Comparison of ENCODE assay signal across 14 cellular contexts in the genomic region with DNA sequence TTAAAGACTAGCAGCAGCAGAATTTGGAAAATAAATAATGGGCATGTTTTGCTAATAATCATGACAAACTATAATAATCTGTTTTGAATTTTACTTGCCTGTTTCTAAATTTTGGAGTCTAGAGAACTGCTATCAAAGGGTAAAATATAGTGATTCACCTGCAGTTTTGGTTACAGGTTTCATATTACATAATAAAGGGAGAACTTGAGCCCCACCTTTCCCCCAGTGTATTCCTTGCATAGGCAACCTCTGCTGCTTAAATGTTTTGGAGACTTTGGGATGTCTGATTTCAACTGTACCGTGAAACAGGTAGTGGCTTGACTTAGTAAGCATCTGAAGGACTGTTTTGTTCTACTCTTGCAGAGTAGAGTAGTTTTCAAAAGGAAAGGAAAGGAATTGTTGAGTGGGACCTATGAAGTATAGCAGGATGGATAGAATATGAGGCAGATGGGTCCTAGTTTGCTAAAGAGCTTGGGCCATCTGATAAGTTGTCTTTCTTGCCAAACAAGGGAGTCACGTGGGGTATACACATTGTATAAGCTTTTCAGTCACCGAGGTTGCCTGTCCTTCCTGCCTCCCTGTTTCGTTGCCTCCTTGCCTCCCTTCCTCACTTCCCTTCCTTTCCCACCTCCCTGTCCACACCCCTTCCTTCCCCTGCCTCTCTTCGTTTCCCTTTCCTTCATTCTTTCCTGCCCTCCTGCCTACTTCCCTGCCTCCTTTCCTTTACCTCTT. TPM values are rescaled to one million over a fixed set of nuclear protein-coding genes. Genes with fewer than 3 reads are reported as not detected.
DNase-seq lines count a peak whose midpoint lies in the region; ATAC-seq and TF ChIP-seq lines count a peak whose summit lies in the region.
"Had no signal": no experiment of that assay in that cellular context is flagged by ENCODE, and none has a peak within 500 bp of the region (broad histone marks: within the 10 kb centered on the region; RNA-seq: fewer than 3 reads in every experiment).

No MANE protein-coding gene starts in this region.

- H2AFZ ChIP-seq in PC-3 (ENCODE audit: low read length), result no peak overlapping the region

- peak overlapping the region; percentile 49 for H3K4me2 ChIP-seq in PC-3 (ENCODE audit: low read length)
- H3K4me2 ChIP-seq: SK-N-SH had no signal

- H4K20me1 ChIP-seq in PC-3 (ENCODE audit: low read length), result no peaks in the 10 kb centered on the region; the same call in 1 of the 2 replicates

- no peaks in the 10 kb centered on the region for H3F3A ChIP-seq in PC-3 (ENCODE audit: low read length, unreplicated experiment)

- no peak overlapping the region for H3K9ac ChIP-seq in PC-3 (ENCODE audit: low read length)
- H3K9ac ChIP-seq: SK-N-SH had no signal

- H3K27ac ChIP-seq in PC-3 (ENCODE audit: low read length) (no peak overlapping the region), foreskin keratinocyte (no peak overlapping the region)

- BruUV-seq in PC-3 (replicated peaks; lab: Mats Ljungman, UMichigan), result no TSS peak

- peaks cover 0 to 2% of the 10 kb centered on the region in 2 donors for H3K36me3 Mint-ChIP-seq in activated T-cell treated with anti-CD3 and anti-CD28 coated beads, Interleukin-2, amount 50 U/mL, for 72 hours (ENCODE audit: insufficient read depth in 2 of 2)

- H3K4me3 ChIP-seq in PC-3 (ENCODE audit: low read length), result no peak overlapping the region

- no peaks in the 10 kb centered on the region for H3K36me3 ChIP-seq in PC-3 (ENCODE audit: low read depth, low read length)

- ATAC-seq in activated T-cell treated with anti-CD3 and anti-CD28 coated beads, Interleukin-2, amount 50 U/mL, for 72 hours (replicated peaks in 1 of 2), result no peak
- ATAC-seq in PC-3, result peak; percentile 77
- peak; percentile 55 for ATAC-seq in foreskin keratinocyte

- H3K27me3 ChIP-seq in PC-3 (ENCODE audit: low read length) (no peaks in the 10 kb centered on the region), foreskin keratinocyte (no peaks in the 10 kb centered on the region)

- no peaks in the 10 kb centered on the region for H3K9me2 ChIP-seq in PC-3 (replicated peaks; ENCODE audit: low read length)
- H3K9me2 ChIP-seq: SK-N-SH had no signal

- H3K9me3 ChIP-seq in PC-3 (ENCODE audit: low read length), result no peaks in the 10 kb centered on the region
- H3K9me3 ChIP-seq: SK-N-SH had no signal

- H3K27ac Mint-ChIP-seq in activated T-cell treated with anti-CD3 and anti-CD28 coated beads, Interleukin-2, amount 50 U/mL, for 72 hours, result peak overlapping the region; percentile 20

- POLR2A ChIA-PET in PC-3 (lab: Charles Lee; ENCODE audit: unreplicated experiment), result no interaction called here

- no peak for TF ChIP-seq EP300 in Ishikawa (IDR thresholded peaks at IDR 0.05; ENCODE audit: borderline replicate concordance)

- intact Hi-C loops in PC-3 (cut with micrococcal nuclease), result no loop called here

- H3K4me3 Mint-ChIP-seq in activated T-cell treated with anti-CD3 and anti-CD28 coated beads, Interleukin-2, amount 50 U/mL, for 72 hours, result no peak overlapping the region

- no peak for DNase-seq in activated T-cell treated with anti-CD3 and anti-CD28 coated beads, Interleukin-2, amount 50 U/mL, for 72 hours
- DNase-seq in activated T-cell treated with anti-CD3 and anti-CD28 coated beads for 4 hours (no peak), PC-3 (peak; percentile 47), foreskin keratinocyte (no peak), GM20000 (ENCODE audit: low spot score) (no peak), DMS53 treated with DMSO at 0.1 percent for 48 hours (lab: John Stamatoyannopoulos, UW; ENCODE audit: unreplicated experiment) (no peak), UCSD-AML1 (lab: John Stamatoyannopoulos, UW; ENCODE audit: unreplicated experiment) (no peak)
- DNase-seq: C1 segment of cervical spinal cord, Kasumi-1, NCI-H1105, NCI-H1694, SHP77, SK-N-SH had no signal

- H3K9me3 Mint-ChIP-seq in activated T-cell treated with anti-CD3 and anti-CD28 coated beads, Interleukin-2, amount 50 U/mL, for 72 hours, result no peaks in the 10 kb centered on the region

- peaks cover 12% of the 10 kb centered on the region for H3K4me1 ChIP-seq in PC-3 (ENCODE audit: insufficient read depth, low read length)
- H3K4me1 ChIP-seq in foreskin keratinocyte, result peaks cover 4% of the 10 kb centered on the region

- CTCF ChIA-PET in PC-3 (lab: Charles Lee), result no interaction called here

- H3K4me1 Mint-ChIP-seq in activated T-cell treated with anti-CD3 and anti-CD28 coated beads, Interleukin-2, amount 50 U/mL, for 72 hours (ENCODE audit: low read depth), result peaks cover 33% of the 10 kb centered on the region

- no peak for TF ChIP-seq CTCF in PC-3 (conservative IDR thresholded peaks at IDR 0.05; ENCODE audit: low read depth, low read length)
- no peak for TF ChIP-seq CTCF in foreskin keratinocyte (conservative IDR thresholded peaks at IDR 0.05)
- TF ChIP-seq CTCF in GM20000 (IDR thresholded peaks at IDR 0.05; ENCODE audit: extremely low read depth, missing control alignments), result no peak

- no peaks in the 10 kb centered on the region for H3K79me2 ChIP-seq in PC-3 (ENCODE audit: low read length)

- no peaks in the 10 kb centered on the region for H3K27me3 Mint-ChIP-seq in activated T-cell treated with anti-CD3 and anti-CD28 coated beads, Interleukin-2, amount 50 U/mL, for 72 hours (ENCODE audit: low read depth)

- TF ChIP-seq RAD21 in Ishikawa (IDR thresholded peaks at IDR 0.05; ENCODE audit: low read depth), result no peak

TF ChIP-seq in Ishikawa, 13 proteins besides CTCF, POLR2A, EP300 and RAD21:
- TF ChIP-seq EGR1 (IDR thresholded peaks at IDR 0.05), result no peak
- TF ChIP-seq, protein P1, sequence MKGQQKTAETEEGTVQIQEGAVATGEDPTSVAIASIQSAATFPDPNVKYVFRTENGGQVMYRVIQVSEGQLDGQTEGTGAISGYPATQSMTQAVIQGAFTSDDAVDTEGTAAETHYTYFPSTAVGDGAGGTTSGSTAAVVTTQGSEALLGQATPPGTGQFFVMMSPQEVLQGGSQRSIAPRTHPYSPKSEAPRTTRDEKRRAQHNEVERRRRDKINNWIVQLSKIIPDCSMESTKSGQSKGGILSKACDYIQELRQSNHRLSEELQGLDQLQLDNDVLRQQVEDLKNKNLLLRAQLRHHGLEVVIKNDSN (IDR thresholded peaks at IDR 0.05), result peak; percentile 75

RNA-seq across cellular contexts. Expression of gene CREBRF, which starts 19.2 kb away (rescaled TPM):
- 10 to 100 TPM; 33.1 to 35.8 TPM for total RNA-seq in activated T-cell treated with anti-CD3 and anti-CD28 coated beads, Interleukin-2, amount 50 U/mL, for 72 hours
- total RNA-seq in PC-3 (2014; rRNA removed) (2.0 and 4.9 TPM in 2 replicates), foreskin keratinocyte (2.8 and 2.9 TPM in 2 replicates)
- 0.25 and 0.31 TPM in 2 replicates for polyA plus RNA-seq in foreskin keratinocyte

Comparison
In these comparisons a context has a peak if more than half of its experiments do, and no peak if none do; other contexts are left out.
1. ATAC-seq: peak in PC-3 (single experiment) and foreskin keratinocyte (single experiment); none in activated T-cell treated with anti-CD3 and anti-CD28 coated beads, Interleukin-2, amount 50 U/mL, for 72 hours (0 of 2).